26 cellular contexts compared by ENCODE assay signal in genomic region chr1:40409467-40409866, GRCh38. TPM values are rescaled to one million over a fixed set of nuclear protein-coding genes. Genes with fewer than 3 reads are reported as not detected.
A peak's percentile ranks its signal among the peaks of the same experiment; 100 is the strongest.
DNase-seq lines count a peak whose midpoint lies in the region; ATAC-seq and TF ChIP-seq lines count a peak whose summit lies in the region.
"Had no signal": no experiment of that assay in that cellular context is flagged by ENCODE, and none has a peak within 500 bp of the region (broad histone marks: within the 10 kb centered on the region; RNA-seq: fewer than 3 reads in every experiment).

No MANE protein-coding gene starts in this region.

- H3K4me1 Mint-ChIP-seq in activated naive CD4-positive, alpha-beta T cell treated with anti-CD3 and anti-CD28 coated beads, Interleukin-2, amount 50 U/mL, for 24 hours: peaks cover 66% of the 10 kb centered on the region
- H3K4me1 Mint-ChIP-seq in WTC11: peaks cover 12% of the 10 kb centered on the region
- peaks cover 12 to 18% of the 10 kb centered on the region in 2 donors for H3K4me1 Mint-ChIP-seq in stimulated activated naive B cell treated with anti-CD40 and anti-IgM and Interleukin-4, amounts not matched to agents 10 μg/mL and 1 μg/mL and 100 μg/mL, for 72 hours

- no peak overlapping the region for H3K4me3 Mint-ChIP-seq in activated naive CD4-positive, alpha-beta T cell treated with anti-CD3 and anti-CD28 coated beads, Interleukin-2, amount 50 U/mL, for 24 hours
- no peak overlapping the region for H3K4me3 Mint-ChIP-seq in WTC11
- no peak overlapping the region for H3K4me3 Mint-ChIP-seq in stimulated activated naive B cell treated with anti-CD40 and anti-IgM and Interleukin-4, amounts not matched to agents 10 μg/mL and 1 μg/mL and 100 μg/mL, for 72 hours
- H3K4me3 Mint-ChIP-seq: activated CD4-positive, alpha-beta memory T cell treated with anti-CD3 and anti-CD28 coated beads, Interleukin-2, amount 10 ng/mL, durations not matched to agents 7 days and 5 days; CD4-positive, alpha-beta T cell; mesothelial cell of epicardium; naive B cell had no signal

- 91 to 92% methylated on average over 4 of the region's 4 CpGs for WGBS in testis, 2 donors

- H3K27ac ChIP-seq in testis: no peak overlapping the region
- H3K27ac ChIP-seq: A549, ascending aorta, colonic mucosa, Peyer's patch, thoracic aorta had no signal

- H3K36me3 ChIP-seq in testis (ENCODE audit: low read depth, missing control alignments): no peaks in the 10 kb centered on the region

- POLR2A ChIA-PET in WTC11 (lab: Charles Lee): no interaction called here

- H3K9me3 ChIP-seq in testis: no peaks in the 10 kb centered on the region
- H3K9me3 ChIP-seq: A549, ascending aorta, colonic mucosa, Peyer's patch, thoracic aorta had no signal

- H3K4me3 ChIP-seq in testis: no peak overlapping the region
- H3K4me3 ChIP-seq: A549, ascending aorta, colonic mucosa, Peyer's patch, thoracic aorta had no signal

- TF ChIP-seq CTCF in WTC11 (IDR thresholded peaks at IDR 0.05): no peak
- TF ChIP-seq CTCF in testis (IDR thresholded peaks at IDR 0.05): no peak

- ATAC-seq in WTC11: no peak
- ATAC-seq in stimulated activated naive B cell treated with anti-CD40 and anti-IgM and Interleukin-4, amounts not matched to agents 10 μg/mL and 1 μg/mL and 100 μg/mL, for 72 hours (replicated peaks): no peak
- ATAC-seq: A549, left ventricle myocardium superior had no signal

- no peak for DNase-seq in activated naive CD4-positive, alpha-beta T cell (lab: John Stamatoyannopoulos, UW)
- no peak for DNase-seq in WTC11 (ENCODE audit: low spot score)
- DNase-seq in globus pallidus (ENCODE audit: low spot score): peak; percentile 74
- no peak for DNase-seq in stimulated activated naive B cell treated with anti-CD40 and anti-IgM and Interleukin-4, amounts not matched to agents 10 μg/mL and 1 μg/mL and 100 μg/mL, for 72 hours
- no peak for DNase-seq in testis
- no peak for DNase-seq in NOMO-1 (lab: John Stamatoyannopoulos, UW; ENCODE audit: unreplicated experiment in 2 of 2)
- no peak for DNase-seq in glomerular visceral epithelial cell (ENCODE audit: extremely low spot score)
- DNase-seq: activated CD4-positive, alpha-beta memory T cell treated with anti-CD3 and anti-CD28 coated beads, Interleukin-2, amount 10 ng/mL, durations not matched to agents 7 days and 5 days; activated gamma-delta T cell; CD4-positive, alpha-beta T cell; colonic mucosa; effector CD8-positive, alpha-beta T cell; GOT3; left ventricle myocardium superior; naive B cell; NCI-H1048; NCI-H2107; occipital lobe; SHP77; stimulated activated CD4-positive, alpha-beta T cell treated with anti-CD3 and anti-CD28 coated beads, Interleukin-4, amount 100 ng/mL, for 4 hours had no signal

- CTCF ChIA-PET in WTC11 (lab: Charles Lee): interaction anchor here (1.4 to 2.6 kb wide), 2 partner anchors 71 to 265 kb away, joined by 4 to 9 read pairs; no protein-coding TSS in a partner anchor

- no peaks in the 10 kb centered on the region for H3K27me3 Mint-ChIP-seq in activated naive CD4-positive, alpha-beta T cell treated with anti-CD3 and anti-CD28 coated beads, Interleukin-2, amount 50 U/mL, for 24 hours
- no peaks in the 10 kb centered on the region for H3K27me3 Mint-ChIP-seq in WTC11 (ENCODE audit: low read depth)
- no peaks in the 10 kb centered on the region for H3K27me3 Mint-ChIP-seq in stimulated activated naive B cell treated with anti-CD40 and anti-IgM and Interleukin-4, amounts not matched to agents 10 μg/mL and 1 μg/mL and 100 μg/mL, for 72 hours
- H3K27me3 Mint-ChIP-seq: activated CD4-positive, alpha-beta memory T cell treated with anti-CD3 and anti-CD28 coated beads, Interleukin-2, amount 10 ng/mL, durations not matched to agents 7 days and 5 days; CD4-positive, alpha-beta T cell; naive B cell had no signal

- H3K4me1 ChIP-seq in testis: no peaks in the 10 kb centered on the region
- H3K4me1 ChIP-seq: A549, ascending aorta, colonic mucosa, Peyer's patch had no signal

- peak overlapping the region; percentile 71 for H3K27ac Mint-ChIP-seq in activated naive CD4-positive, alpha-beta T cell treated with anti-CD3 and anti-CD28 coated beads, Interleukin-2, amount 50 U/mL, for 24 hours
- peak overlapping the region; percentile 2; the same call in 1 of the 2 replicates for H3K27ac Mint-ChIP-seq in WTC11
- H3K27ac Mint-ChIP-seq in stimulated activated naive B cell treated with anti-CD40 and anti-IgM and Interleukin-4, amounts not matched to agents 10 μg/mL and 1 μg/mL and 100 μg/mL, for 72 hours: peak overlapping the region; percentile 14
- H3K27ac Mint-ChIP-seq: activated CD4-positive, alpha-beta memory T cell treated with anti-CD3 and anti-CD28 coated beads, Interleukin-2, amount 10 ng/mL, durations not matched to agents 7 days and 5 days; mesothelial cell of epicardium had no signal

- no peaks in the 10 kb centered on the region for H3K27me3 ChIP-seq in testis
- H3K27me3 ChIP-seq: ascending aorta, colonic mucosa, Peyer's patch had no signal

- TF ChIP-seq POLR2A in testis (IDR thresholded peaks at IDR 0.05): no peak

- no peaks in the 10 kb centered on the region for H3K9me3 Mint-ChIP-seq in activated naive CD4-positive, alpha-beta T cell treated with anti-CD3 and anti-CD28 coated beads, Interleukin-2, amount 50 U/mL, for 24 hours
- H3K9me3 Mint-ChIP-seq in WTC11: no peaks in the 10 kb centered on the region
- no peaks in the 10 kb centered on the region for H3K9me3 Mint-ChIP-seq in stimulated activated naive B cell treated with anti-CD40 and anti-IgM and Interleukin-4, amounts not matched to agents 10 μg/mL and 1 μg/mL and 100 μg/mL, for 72 hours
- H3K9me3 Mint-ChIP-seq: activated CD4-positive, alpha-beta memory T cell treated with anti-CD3 and anti-CD28 coated beads, Interleukin-2, amount 10 ng/mL, durations not matched to agents 7 days and 5 days; CD4-positive, alpha-beta T cell; mesothelial cell of epicardium; naive B cell had no signal

- intact Hi-C loops in testis (cut with DNase I; ENCODE audit: low total_unique reads): loop anchor here (10.0 kb wide), 1 partner anchor 65 kb away; no protein-coding TSS in a partner anchor

- H3K36me3 Mint-ChIP-seq in activated naive CD4-positive, alpha-beta T cell treated with anti-CD3 and anti-CD28 coated beads, Interleukin-2, amount 50 U/mL, for 24 hours: peaks cover 20% of the 10 kb centered on the region
- no peaks in the 10 kb centered on the region for H3K36me3 Mint-ChIP-seq in WTC11
- peaks cover 17 to 42% of the 10 kb centered on the region in 2 donors for H3K36me3 Mint-ChIP-seq in stimulated activated naive B cell treated with anti-CD40 and anti-IgM and Interleukin-4, amounts not matched to agents 10 μg/mL and 1 μg/mL and 100 μg/mL, for 72 hours

TF ChIP-seq in WTC11, 78 proteins besides CTCF, POLR2A, EP300 and RAD21:
- no peak for TF ChIP-seq ZNF263 (CRISPR knock-in tag; IDR thresholded peaks at IDR 0.05; ENCODE audit: low read depth)
- TF ChIP-seq CDX4 (CRISPR knock-in tag; IDR thresholded peaks at IDR 0.05; ENCODE audit: borderline replicate concordance): no peak
- TF ChIP-seq ZNF281 (CRISPR knock-in tag; IDR thresholded peaks at IDR 0.05): no peak
- TF ChIP-seq NFATC4 (CRISPR knock-in tag; IDR thresholded peaks at IDR 0.05): no peak
- TF ChIP-seq PRRX2 (CRISPR knock-in tag; IDR thresholded peaks at IDR 0.05): no peak
- TF ChIP-seq ZNF396 (CRISPR knock-in tag; IDR thresholded peaks at IDR 0.05; ENCODE audit: borderline replicate concordance): no peak
- TF ChIP-seq ZNF671 (CRISPR knock-in tag; IDR thresholded peaks at IDR 0.05): no peak

RNA-seq across cellular contexts. Expression of gene SMAP2, which starts 35.9 kb away (rescaled TPM):
- total RNA-seq in WTC11 (2021): 4.9 to 5.7 TPM (median 5.7 TPM) in 3 replicates
- total RNA-seq in testis: 10 to 100 TPM; 23.0 to 27.1 TPM
- 44.3 TPM for polyA plus RNA-seq in testis (ENCODE audit: insufficient read depth, low read depth, low replicate concordance)

RNA-seq across cellular contexts. Expression of gene ZFP69B, which starts 40.8 kb away (rescaled TPM):
- 6.8 to 8.2 TPM (median 7.1 TPM) in 3 replicates for total RNA-seq in WTC11 (2021)
- 1 to 10 TPM; 4.2 to 4.6 TPM for total RNA-seq in testis
- 3.0 TPM for polyA plus RNA-seq in testis (ENCODE audit: insufficient read depth, low read depth, low replicate concordance)

Comparison
In these comparisons a context has a peak if more than half of its experiments do, and no peak if none do; other contexts are left out.
1. H3K27ac Mint-ChIP-seq: peak in every context shown above with its lines; median percentile 71 in activated naive CD4-positive, alpha-beta T cell treated with anti-CD3 and anti-CD28 coated beads, Interleukin-2, amount 50 U/mL, for 24 hours; 14 in stimulated activated naive B cell treated with anti-CD40 and anti-IgM and Interleukin-4, amounts not matched to agents 10 μg/mL and 1 μg/mL and 100 μg/mL, for 72 hours; 2 in WTC11.